8 cellular contexts compared by ENCODE assay signal in the genomic region with DNA sequence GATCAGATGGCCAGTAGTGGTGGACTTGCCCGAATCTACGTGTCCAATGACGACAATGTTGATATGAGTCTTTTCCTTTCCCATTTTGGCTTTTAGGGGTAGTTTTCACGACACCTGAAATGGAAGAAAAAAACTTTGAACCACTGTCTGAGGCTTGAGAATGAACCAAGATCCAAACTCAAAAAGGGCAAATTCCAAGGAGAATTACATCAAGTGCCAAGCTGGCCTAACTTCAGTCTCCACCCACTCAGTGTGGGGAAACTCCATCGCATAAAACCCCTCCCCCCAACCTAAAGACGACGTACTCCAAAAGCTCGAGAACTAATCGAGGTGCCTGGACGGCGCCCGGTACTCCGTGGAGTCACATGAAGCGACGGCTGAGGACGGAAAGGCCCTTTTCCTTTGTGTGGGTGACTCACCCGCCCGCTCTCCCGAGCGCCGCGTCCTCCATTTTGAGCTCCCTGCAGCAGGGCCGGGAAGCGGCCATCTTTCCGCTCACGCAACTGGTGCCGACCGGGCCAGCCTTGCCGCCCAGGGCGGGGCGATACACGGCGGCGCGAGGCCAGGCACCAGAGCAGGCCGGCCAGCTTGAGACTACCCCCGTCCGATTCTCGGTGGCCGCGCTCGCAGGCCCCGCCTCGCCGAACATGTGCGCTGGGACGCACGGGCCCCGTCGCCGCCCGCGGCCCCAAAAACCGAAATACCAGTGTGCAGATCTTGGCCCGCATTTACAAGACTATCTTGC. TPM values are rescaled to one million over a fixed set of nuclear protein-coding genes. Genes with fewer than 3 reads are reported as not detected.
DNase-seq lines count a peak whose midpoint lies in the region; ATAC-seq and TF ChIP-seq lines count a peak whose summit lies in the region.

No MANE protein-coding gene starts in this region.

- under 1% methylated on average over 55 of the region's 55 CpGs for WGBS in thymus

- H3K27me3 ChIP-seq in cardiac muscle cell: no peaks in the 10 kb centered on the region
- H3K27me3 ChIP-seq in parathyroid adenoma (ENCODE audit: control insufficient read depth, insufficient read depth, low read length): no peaks in the 10 kb centered on the region
- no peaks in the 10 kb centered on the region for H3K27me3 ChIP-seq in thymus (ENCODE audit: control insufficient read depth, insufficient read depth)

- H3K4me3 ChIP-seq in cardiac muscle cell: peak overlapping the region; percentile 61
- H3K4me3 ChIP-seq in parathyroid adenoma (ENCODE audit: low read depth, low read length): peak overlapping the region; percentile 100
- peak overlapping the region; percentile 97 for H3K4me3 ChIP-seq in thymus (ENCODE audit: low read length)

- no peak for ATAC-seq in GM19328 (IDR thresholded peaks at IDR 0.05; ENCODE audit: unreplicated experiment)

- H3K79me2 ChIP-seq in parathyroid adenoma: peaks cover 2% of the 10 kb centered on the region

- H2AFZ ChIP-seq in parathyroid adenoma: peak overlapping the region; percentile 99

- peak overlapping the region; percentile 96 for H3K27ac ChIP-seq in cardiac muscle cell
- peak overlapping the region; percentile 97 for H3K27ac ChIP-seq in parathyroid adenoma
- peak overlapping the region; percentile 98 for H3K27ac ChIP-seq in thymus (ENCODE audit: low read depth)

- peak overlapping the region; percentile 81 for H3K4me2 ChIP-seq in parathyroid adenoma (ENCODE audit: low read length)

- DNase-seq in EH (ENCODE audit: low read depth) (peak; percentile 81), HuH-7 (ENCODE audit: low spot score) (peak; percentile 42), SW480 (ENCODE audit: low spot score) (peak; percentile 59), cardiac muscle cell (ENCODE audit: low read depth in 1 of 2, low spot score in 1 of 2) (peak; percentile 74 to 82)
- peak; percentile 62 for DNase-seq in activated naive CD8-positive, alpha-beta T cell treated with anti-CD3 and anti-CD28 coated beads, Interleukin-2, amount 50 U/mL, for 16 hours (ENCODE audit: low read depth, low spot score)

- H3K4me1 ChIP-seq in cardiac muscle cell (ENCODE audit: low read depth): peaks cover 19% of the 10 kb centered on the region
- peaks cover 26% of the 10 kb centered on the region for H3K4me1 ChIP-seq in parathyroid adenoma
- H3K4me1 ChIP-seq in thymus (ENCODE audit: control insufficient read depth, insufficient read depth, low read length): peaks cover 14% of the 10 kb centered on the region

- no peaks in the 10 kb centered on the region for H3K9me3 ChIP-seq in cardiac muscle cell (ENCODE audit: low read depth)
- H3K9me3 ChIP-seq in parathyroid adenoma (ENCODE audit: control insufficient read depth, low read length): no peaks in the 10 kb centered on the region
- H3K9me3 ChIP-seq in thymus (ENCODE audit: control insufficient read depth): no peaks in the 10 kb centered on the region

- no peak for TF ChIP-seq CTCF in cardiac muscle cell (IDR thresholded peaks at IDR 0.05; ENCODE audit: low read depth, low read length)
- TF ChIP-seq CTCF in parathyroid adenoma (IDR thresholded peaks at IDR 0.05): no peak

- peak overlapping the region; percentile 97 for H3K9ac ChIP-seq in parathyroid adenoma

- H3K36me3 ChIP-seq in cardiac muscle cell (peaks cover 28% of the 10 kb centered on the region), parathyroid adenoma (ENCODE audit: control insufficient read depth, insufficient read depth, low read length) (no peaks in the 10 kb centered on the region), thymus (ENCODE audit: control insufficient read depth, insufficient read depth) (peaks cover 28% of the 10 kb centered on the region)

RNA-seq across cellular contexts. Expression of gene EEF1A1, which starts 0.7 kb away (rescaled TPM):
- total RNA-seq in cardiac muscle cell: 7,643 and 9,273 TPM in 2 replicates
- polyA plus RNA-seq in cardiac muscle cell (2,527 and 3,279 TPM in 2 replicates), thymus (12,119 TPM)

RNA-seq across cellular contexts. Expression of gene MTO1, which starts 58.6 kb away (rescaled TPM):
- total RNA-seq in cardiac muscle cell: 18.5 and 23.6 TPM in 2 replicates
- polyA plus RNA-seq in cardiac muscle cell (19.6 and 25.3 TPM in 2 replicates), thymus (27.2 TPM)
